ENCODE assay signal across 2 cellular contexts in the genomic region with DNA sequence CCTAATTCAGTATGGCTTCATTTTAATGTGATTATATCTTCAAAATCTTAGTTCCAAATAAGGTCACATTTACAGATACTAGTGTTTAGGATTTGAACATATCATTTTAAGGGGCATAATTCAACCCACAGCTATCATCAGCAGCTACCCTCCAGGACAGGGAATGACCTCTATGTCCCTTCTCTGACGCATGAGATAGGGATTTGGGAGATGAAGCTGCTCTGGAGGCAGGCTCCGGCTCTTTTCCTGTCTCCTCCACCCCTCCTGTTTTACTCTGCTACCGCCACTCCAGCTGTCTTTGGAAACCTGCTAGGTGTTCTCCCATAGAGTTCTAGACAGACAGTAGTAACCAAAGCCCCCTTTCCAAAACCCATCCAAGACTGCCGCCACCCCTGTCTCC.
TF ChIP-seq lines count a peak whose summit lies in the region.

No MANE protein-coding gene starts in this region.

TF ChIP-seq in H1, 55 proteins besides CTCF, POLR2A, EP300 and RAD21 (continued from another document):
- TF ChIP-seq, protein P1, sequence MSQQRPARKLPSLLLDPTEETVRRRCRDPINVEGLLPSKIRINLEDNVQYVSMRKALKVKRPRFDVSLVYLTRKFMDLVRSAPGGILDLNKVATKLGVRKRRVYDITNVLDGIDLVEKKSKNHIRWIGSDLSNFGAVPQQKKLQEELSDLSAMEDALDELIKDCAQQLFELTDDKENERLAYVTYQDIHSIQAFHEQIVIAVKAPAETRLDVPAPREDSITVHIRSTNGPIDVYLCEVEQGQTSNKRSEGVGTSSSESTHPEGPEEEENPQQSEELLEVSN (IDR thresholded peaks at IDR 0.05), result no peak
- TF ChIP-seq CTBP2 (IDR thresholded peaks at IDR 0.05; ENCODE audit: borderline replicate concordance, insufficient read depth, insufficient read length, low read length), result no peak
- TF ChIP-seq HDAC6 (IDR thresholded peaks at IDR 0.05; ENCODE audit: low read depth, low read length), result no peak
- no peak for TF ChIP-seq GTF2F1 (IDR thresholded peaks at IDR 0.05; ENCODE audit: borderline replicate concordance, low read depth, low read length)
- TF ChIP-seq RNF2 (IDR thresholded peaks at IDR 0.05; ENCODE audit: borderline replicate concordance, low read depth, low read length, missing control alignments, poor library complexity, severe bottlenecking), result no peak
TF ChIP-seq in H1: peak in this region for 0.

TF ChIP-seq in neural cell, 6 proteins besides CTCF, POLR2A, EP300 and RAD21 (continued from another document):
- TF ChIP-seq, protein P2, sequence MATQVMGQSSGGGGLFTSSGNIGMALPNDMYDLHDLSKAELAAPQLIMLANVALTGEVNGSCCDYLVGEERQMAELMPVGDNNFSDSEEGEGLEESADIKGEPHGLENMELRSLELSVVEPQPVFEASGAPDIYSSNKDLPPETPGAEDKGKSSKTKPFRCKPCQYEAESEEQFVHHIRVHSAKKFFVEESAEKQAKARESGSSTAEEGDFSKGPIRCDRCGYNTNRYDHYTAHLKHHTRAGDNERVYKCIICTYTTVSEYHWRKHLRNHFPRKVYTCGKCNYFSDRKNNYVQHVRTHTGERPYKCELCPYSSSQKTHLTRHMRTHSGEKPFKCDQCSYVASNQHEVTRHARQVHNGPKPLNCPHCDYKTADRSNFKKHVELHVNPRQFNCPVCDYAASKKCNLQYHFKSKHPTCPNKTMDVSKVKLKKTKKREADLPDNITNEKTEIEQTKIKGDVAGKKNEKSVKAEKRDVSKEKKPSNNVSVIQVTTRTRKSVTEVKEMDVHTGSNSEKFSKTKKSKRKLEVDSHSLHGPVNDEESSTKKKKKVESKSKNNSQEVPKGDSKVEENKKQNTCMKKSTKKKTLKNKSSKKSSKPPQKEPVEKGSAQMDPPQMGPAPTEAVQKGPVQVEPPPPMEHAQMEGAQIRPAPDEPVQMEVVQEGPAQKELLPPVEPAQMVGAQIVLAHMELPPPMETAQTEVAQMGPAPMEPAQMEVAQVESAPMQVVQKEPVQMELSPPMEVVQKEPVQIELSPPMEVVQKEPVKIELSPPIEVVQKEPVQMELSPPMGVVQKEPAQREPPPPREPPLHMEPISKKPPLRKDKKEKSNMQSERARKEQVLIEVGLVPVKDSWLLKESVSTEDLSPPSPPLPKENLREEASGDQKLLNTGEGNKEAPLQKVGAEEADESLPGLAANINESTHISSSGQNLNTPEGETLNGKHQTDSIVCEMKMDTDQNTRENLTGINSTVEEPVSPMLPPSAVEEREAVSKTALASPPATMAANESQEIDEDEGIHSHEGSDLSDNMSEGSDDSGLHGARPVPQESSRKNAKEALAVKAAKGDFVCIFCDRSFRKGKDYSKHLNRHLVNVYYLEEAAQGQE (IDR thresholded peaks at IDR 0.05; ENCODE audit: borderline replicate concordance), result no peak
- TF ChIP-seq MXI1 (conservative IDR thresholded peaks at IDR 0.05; ENCODE audit: poor library complexity, severe bottlenecking), result no peak
